ENCODE assay signal across 1 cellular context in genomic region chr3:188179006-188179966, GRCh38.
TF ChIP-seq lines count a peak whose summit lies in the region.

No MANE protein-coding gene starts in this region.

TF ChIP-seq in GM23338, 12 proteins besides CTCF, POLR2A, EP300 and RAD21 (continued from another document):
- TF ChIP-seq ETS1 (IDR thresholded peaks at IDR 0.05) (no peak), CREB1 (CRISPR knock-in tag; IDR thresholded peaks at IDR 0.05; ENCODE audit: low read depth) (no peak), STAT1 (IDR thresholded peaks at IDR 0.05; ENCODE audit: unreplicated experiment) (no peak), JUNB (IDR thresholded peaks at IDR 0.05; ENCODE audit: unreplicated experiment) (no peak), NANOG (IDR thresholded peaks at IDR 0.05; ENCODE audit: borderline replicate concordance) (no peak), EZH2 (IDR thresholded peaks at IDR 0.05; ENCODE audit: low read depth, unreplicated experiment) (no peak)
- TF ChIP-seq, protein P1, sequence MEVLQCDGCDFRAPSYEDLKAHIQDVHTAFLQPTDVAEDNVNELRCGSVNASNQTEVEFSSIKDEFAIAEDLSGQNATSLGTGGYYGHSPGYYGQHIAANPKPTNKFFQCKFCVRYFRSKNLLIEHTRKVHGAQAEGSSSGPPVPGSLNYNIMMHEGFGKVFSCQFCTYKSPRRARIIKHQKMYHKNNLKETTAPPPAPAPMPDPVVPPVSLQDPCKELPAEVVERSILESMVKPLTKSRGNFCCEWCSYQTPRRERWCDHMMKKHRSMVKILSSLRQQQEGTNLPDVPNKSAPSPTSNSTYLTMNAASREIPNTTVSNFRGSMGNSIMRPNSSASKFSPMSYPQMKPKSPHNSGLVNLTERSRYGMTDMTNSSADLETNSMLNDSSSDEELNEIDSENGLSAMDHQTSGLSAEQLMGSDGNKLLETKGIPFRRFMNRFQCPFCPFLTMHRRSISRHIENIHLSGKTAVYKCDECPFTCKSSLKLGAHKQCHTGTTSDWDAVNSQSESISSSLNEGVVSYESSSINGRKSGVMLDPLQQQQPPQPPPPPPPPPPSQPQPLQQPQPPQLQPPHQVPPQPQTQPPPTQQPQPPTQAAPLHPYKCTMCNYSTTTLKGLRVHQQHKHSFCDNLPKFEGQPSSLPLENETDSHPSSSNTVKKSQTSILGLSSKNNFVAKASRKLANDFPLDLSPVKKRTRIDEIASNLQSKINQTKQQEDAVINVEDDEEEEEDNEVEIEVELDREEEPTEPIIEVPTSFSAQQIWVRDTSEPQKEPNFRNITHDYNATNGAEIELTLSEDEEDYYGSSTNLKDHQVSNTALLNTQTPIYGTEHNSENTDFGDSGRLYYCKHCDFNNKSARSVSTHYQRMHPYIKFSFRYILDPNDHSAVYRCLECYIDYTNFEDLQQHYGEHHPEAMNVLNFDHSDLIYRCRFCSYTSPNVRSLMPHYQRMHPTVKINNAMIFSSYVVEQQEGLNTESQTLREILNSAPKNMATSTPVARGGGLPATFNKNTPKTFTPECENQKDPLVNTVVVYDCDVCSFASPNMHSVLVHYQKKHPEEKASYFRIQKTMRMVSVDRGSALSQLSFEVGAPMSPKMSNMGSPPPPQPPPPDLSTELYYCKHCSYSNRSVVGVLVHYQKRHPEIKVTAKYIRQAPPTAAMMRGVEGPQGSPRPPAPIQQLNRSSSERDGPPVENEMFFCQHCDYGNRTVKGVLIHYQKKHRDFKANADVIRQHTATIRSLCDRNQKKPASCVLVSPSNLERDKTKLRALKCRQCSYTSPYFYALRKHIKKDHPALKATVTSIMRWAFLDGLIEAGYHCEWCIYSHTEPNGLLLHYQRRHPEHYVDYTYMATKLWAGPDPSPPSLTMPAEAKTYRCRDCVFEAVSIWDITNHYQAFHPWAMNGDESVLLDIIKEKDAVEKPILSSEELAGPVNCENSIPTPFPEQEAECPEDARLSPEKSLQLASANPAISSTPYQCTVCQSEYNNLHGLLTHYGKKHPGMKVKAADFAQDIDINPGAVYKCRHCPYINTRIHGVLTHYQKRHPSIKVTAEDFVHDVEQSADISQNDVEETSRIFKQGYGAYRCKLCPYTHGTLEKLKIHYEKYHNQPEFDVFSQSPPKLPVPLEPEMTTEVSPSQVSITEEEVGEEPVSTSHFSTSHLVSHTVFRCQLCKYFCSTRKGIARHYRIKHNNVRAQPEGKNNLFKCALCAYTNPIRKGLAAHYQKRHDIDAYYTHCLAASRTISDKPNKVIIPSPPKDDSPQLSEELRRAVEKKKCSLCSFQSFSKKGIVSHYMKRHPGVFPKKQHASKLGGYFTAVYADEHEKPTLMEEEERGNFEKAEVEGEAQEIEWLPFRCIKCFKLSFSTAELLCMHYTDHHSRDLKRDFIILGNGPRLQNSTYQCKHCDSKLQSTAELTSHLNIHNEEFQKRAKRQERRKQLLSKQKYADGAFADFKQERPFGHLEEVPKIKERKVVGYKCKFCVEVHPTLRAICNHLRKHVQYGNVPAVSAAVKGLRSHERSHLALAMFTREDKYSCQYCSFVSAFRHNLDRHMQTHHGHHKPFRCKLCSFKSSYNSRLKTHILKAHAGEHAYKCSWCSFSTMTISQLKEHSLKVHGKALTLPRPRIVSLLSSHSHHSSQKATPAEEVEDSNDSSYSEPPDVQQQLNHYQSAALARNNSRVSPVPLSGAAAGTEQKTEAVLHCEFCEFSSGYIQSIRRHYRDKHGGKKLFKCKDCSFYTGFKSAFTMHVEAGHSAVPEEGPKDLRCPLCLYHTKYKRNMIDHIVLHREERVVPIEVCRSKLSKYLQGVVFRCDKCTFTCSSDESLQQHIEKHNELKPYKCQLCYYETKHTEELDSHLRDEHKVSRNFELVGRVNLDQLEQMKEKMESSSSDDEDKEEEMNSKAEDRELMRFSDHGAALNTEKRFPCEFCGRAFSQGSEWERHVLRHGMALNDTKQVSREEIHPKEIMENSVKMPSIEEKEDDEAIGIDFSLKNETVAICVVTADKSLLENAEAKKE (CRISPR knock-in tag; IDR thresholded peaks at IDR 0.05) = no peak
